Comparison of ENCODE assay signal across 22 cellular contexts in genomic region chr3:42493798-42494151, GRCh38. TPM values are rescaled to one million over a fixed set of nuclear protein-coding genes. Genes with fewer than 3 reads are reported as not detected.
DNase-seq lines count a peak whose midpoint lies in the region; ATAC-seq, FAIRE-seq and TF ChIP-seq lines count a peak whose summit lies in the region.
"Had no signal": no experiment of that assay in that cellular context is flagged by ENCODE, and none has a peak within 500 bp of the region (broad histone marks: within the 10 kb centered on the region; RNA-seq: fewer than 3 reads in every experiment).

No MANE protein-coding gene starts in this region.

- in situ Hi-C loops in mammary epithelial cell (cut with MboI; ENCODE audit: low sequenced_read_pairs in 2 of 2) (no loop called here), K562 (cut with MboI) (no loop called here)

- peak overlapping the region; percentile 70 for H3K18ac ChIP-seq in neuronal stem cell (ENCODE audit: low read length)

- no peak for TF ChIP-seq RAD21 in K562 (CRISPR knock-in tag; conservative IDR thresholded peaks at IDR 0.05 in 1 of 2, IDR thresholded peaks at IDR 0.05 in 1 of 2)

- peak; percentile 10 to 28 for DNase-seq in breast epithelium (ENCODE audit: low spot score in 2 of 2)
- DNase-seq in mammary epithelial cell, result no peak
- DNase-seq in K562 (ENCODE audit: extremely low read depth in 1 of 4, low spot score in 3 of 4), result no peak
- no peak for DNase-seq in neuronal stem cell (ENCODE audit: low spot score)
- DNase-seq in upper lobe of right lung, result peak; percentile 54
- DNase-seq in RPMI8226, result no peak
- no peak for DNase-seq in Kasumi-1 (lab: John Stamatoyannopoulos, UW)
- no peak for DNase-seq in erythroblast (lab: John Stamatoyannopoulos, UW)
- DNase-seq: CD4-positive, CD25-positive, alpha-beta regulatory T cell; hippocampal formation; NCI-H1436 treated with DMSO at 0.1 percent for 48 hours; NCI-H446; occipital lobe had no signal

- H3K4me1 ChIP-seq in breast epithelium, result peaks cover 0 to 19% of the 10 kb centered on the region in 2 donors
- H3K4me1 ChIP-seq in mammary epithelial cell (ENCODE audit: insufficient read depth, low read length), result peaks cover 15% of the 10 kb centered on the region
- H3K4me1 ChIP-seq in K562 (replicated peaks in 1 of 2; ENCODE audit: control insufficient read depth in 2 of 2, insufficient read depth in 2 of 2, low read length in 2 of 2), result peaks cover 0 to 3% of the 10 kb centered on the region in 2 experiments; a peak in 1 of 5 replicates
- peaks cover 6 to 7% of the 10 kb centered on the region in 2 donors for H3K4me1 ChIP-seq in neuronal stem cell (ENCODE audit: control insufficient read depth in 2 of 2, insufficient read depth in 1 of 2, low read depth in 1 of 2, low read length in 2 of 2)
- H3K4me1 ChIP-seq in upper lobe of right lung, result peaks cover 4% of the 10 kb centered on the region

- ATAC-seq in K562, result peak; percentile 30; the same call in 1 of the 3 replicates
- no peak for ATAC-seq in upper lobe of right lung
- ATAC-seq: left lobe of liver; naive thymus-derived CD8-positive, alpha-beta T cell; T-cell had no signal

- BruUV-seq in mammary epithelial cell (replicated peaks; lab: Mats Ljungman, UMichigan) (no TSS peak), K562 (replicated peaks; lab: Mats Ljungman, UMichigan) (no TSS peak)

- no peaks in the 10 kb centered on the region for H3K9me3 ChIP-seq in breast epithelium
- H3K9me3 ChIP-seq in mammary epithelial cell (replicated peaks; ENCODE audit: insufficient read depth, low read length), result no peaks in the 10 kb centered on the region
- no peaks in the 10 kb centered on the region for H3K9me3 ChIP-seq in K562 (replicated peaks; ENCODE audit: control insufficient read depth, insufficient read depth, low read depth, low read length)
- H3K9me3 ChIP-seq in neuronal stem cell (replicated peaks in 1 of 2; ENCODE audit: control insufficient read depth in 2 of 2, insufficient read depth in 1 of 2, low read depth in 1 of 2, low read length in 2 of 2), result peaks cover 0 to 3% of the 10 kb centered on the region in 2 donors
- H3K9me3 ChIP-seq in upper lobe of right lung, result no peaks in the 10 kb centered on the region

- no peak for TF ChIP-seq CTCF in breast epithelium (IDR thresholded peaks at IDR 0.05)
- TF ChIP-seq CTCF in mammary epithelial cell (conservative IDR thresholded peaks at IDR 0.05 in 1 of 2, IDR thresholded peaks at IDR 0.05 in 1 of 2; ENCODE audit: extremely low read depth in 1 of 2, insufficient read depth in 1 of 2, low read depth in 1 of 2, low read length in 2 of 2), result no peak
- TF ChIP-seq CTCF in K562 (IDR thresholded peaks at IDR 0.05 in 2 of 3, conservative IDR thresholded peaks at IDR 0.05 in 1 of 3; ENCODE audit: insufficient read depth in 2 of 3, low read depth in 1 of 3, low read length in 3 of 3), result no peak
- TF ChIP-seq CTCF in upper lobe of right lung (IDR thresholded peaks at IDR 0.05), result no peak

- H2BK120ac ChIP-seq in neuronal stem cell (ENCODE audit: low read depth, low read length), result no peak overlapping the region

- H3K79me1 ChIP-seq in neuronal stem cell (ENCODE audit: low read depth, low read length), result no peaks in the 10 kb centered on the region

- no peak overlapping the region for H2AFZ ChIP-seq in mammary epithelial cell (ENCODE audit: low read depth, low read length)
- H2AFZ ChIP-seq in K562 (ENCODE audit: low read depth, low read length), result no peak overlapping the region
- H2AFZ ChIP-seq in neuronal stem cell (ENCODE audit: low read length), result no peak overlapping the region

- H3K9me1 ChIP-seq in K562 (ENCODE audit: control insufficient read depth, insufficient read depth, low read length), result no peaks in the 10 kb centered on the region

- no peak overlapping the region for H2BK15ac ChIP-seq in neuronal stem cell (ENCODE audit: low read length)

- no peak overlapping the region for H3K9ac ChIP-seq in mammary epithelial cell (ENCODE audit: insufficient read depth, low read length)
- H3K9ac ChIP-seq in K562 (ENCODE audit: insufficient read depth in 1 of 2, low read depth in 2 of 2, low read length in 2 of 2), result no peak overlapping the region
- H3K9ac ChIP-seq in neuronal stem cell (ENCODE audit: low read depth, low read length, poor library complexity), result no peak overlapping the region
- H3K9ac ChIP-seq: KMS-11 had no signal

- 60% methylated on average over 3 of the region's 3 CpGs for WGBS in mammary epithelial cell (ENCODE audit: low coverage, missing lambda C conversion rate)
- 2% methylated on average over 3 of the region's 3 CpGs for WGBS in K562 (ENCODE audit: insufficient coverage, low coverage, missing lambda C conversion rate)
- WGBS in neuronal stem cell (ENCODE audit: extremely low coverage in 2 of 2, insufficient read length in 2 of 2, insufficient replicate concordance in 1 of 2), 2 donors, result no CpG with 5 or more reads among the region's 3 CpGs

- H4K91ac ChIP-seq in neuronal stem cell (ENCODE audit: low read depth, low read length, poor library complexity), result no peak overlapping the region

- no peak for FAIRE-seq in K562 (lab: Jason Lieb, UNC)
- FAIRE-seq: endometrium, GM18507, urothelium cell line had no signal

- dilution Hi-C loops in mammary epithelial cell (cut with HindIII; ENCODE audit: low sequenced_read_pairs), result no loop called here

- H3K4me2 ChIP-seq in mammary epithelial cell (ENCODE audit: insufficient read depth, low read depth, low read length), result no peak overlapping the region
- H3K4me2 ChIP-seq in K562 (ENCODE audit: insufficient read depth, low read length), result no peak overlapping the region
- no peak overlapping the region for H3K4me2 ChIP-seq in neuronal stem cell (ENCODE audit: insufficient read depth, low read length, poor library complexity, severe bottlenecking)
- H3K4me2 ChIP-seq: KMS-11, smooth muscle cell had no signal

- H3K27me3 ChIP-seq in breast epithelium (no peaks in the 10 kb centered on the region), mammary epithelial cell (ENCODE audit: insufficient read depth, low read length) (no peaks in the 10 kb centered on the region), K562 (ENCODE audit: control insufficient read depth in 2 of 2, insufficient read depth in 2 of 2, low read length in 2 of 2) (peaks cover 10 to 22% of the 10 kb centered on the region in 2 experiments), neuronal stem cell (ENCODE audit: control insufficient read depth in 3 of 3, insufficient read depth in 3 of 3, low read depth in 1 of 3, low read length in 3 of 3) (peaks cover 0 to 31% (median 3%) of the 10 kb centered on the region in 3 experiments), upper lobe of right lung (no peaks in the 10 kb centered on the region)

- no peak overlapping the region for H2BK5ac ChIP-seq in neuronal stem cell (ENCODE audit: low read length)

- H4K8ac ChIP-seq in neuronal stem cell (ENCODE audit: low read depth, low read length), result no peak overlapping the region

- H3K4me3 ChIP-seq in breast epithelium (no peak overlapping the region), mammary epithelial cell (replicated peaks in 1 of 3; ENCODE audit: insufficient read depth in 1 of 3, low read depth in 2 of 3, low read length in 3 of 3) (no peak overlapping the region), K562 (no peak overlapping the region), neuronal stem cell (ENCODE audit: low read length in 2 of 2) (no peak overlapping the region), upper lobe of right lung (no peak overlapping the region)
- H3K4me3 ChIP-seq: cardiac muscle cell, smooth muscle cell had no signal

- H3K79me2 ChIP-seq in mammary epithelial cell (ENCODE audit: insufficient read depth, low read length), result no peaks in the 10 kb centered on the region
- H3K79me2 ChIP-seq in K562 (ENCODE audit: control insufficient read depth, insufficient read depth, low read length), result no peaks in the 10 kb centered on the region

- TF ChIP-seq EP300 in K562 (IDR thresholded peaks at IDR 0.05; ENCODE audit: low read length), result no peak

- H3K14ac ChIP-seq in neuronal stem cell (ENCODE audit: low read length), result no peak overlapping the region

- no peak overlapping the region for H2AK5ac ChIP-seq in neuronal stem cell (ENCODE audit: low read depth, low read length)

- no peaks in the 10 kb centered on the region for H3K36me3 ChIP-seq in breast epithelium
- no peaks in the 10 kb centered on the region for H3K36me3 ChIP-seq in mammary epithelial cell (ENCODE audit: insufficient read depth, low read length)
- no peaks in the 10 kb centered on the region for H3K36me3 ChIP-seq in K562 (ENCODE audit: control insufficient read depth, insufficient read depth, low read length)
- no peaks in the 10 kb centered on the region for H3K36me3 ChIP-seq in neuronal stem cell (replicated peaks in 1 of 2; ENCODE audit: control insufficient read depth in 2 of 2, insufficient read depth in 2 of 2, low read length in 2 of 2)
- H3K36me3 ChIP-seq in upper lobe of right lung, result no peaks in the 10 kb centered on the region
- H3K36me3 ChIP-seq: cardiac muscle cell had no signal

- no peak for TF ChIP-seq POLR2A in breast epithelium (IDR thresholded peaks at IDR 0.05)
- TF ChIP-seq POLR2A in K562 (conservative IDR thresholded peaks at IDR 0.05), result no peak
- no peak for TF ChIP-seq POLR2A in erythroblast (IDR thresholded peaks at IDR 0.05; ENCODE audit: low read length)

- peak overlapping the region; percentile 37 for H3K23ac ChIP-seq in neuronal stem cell (ENCODE audit: low read depth, low read length, poor library complexity)

- POLR2A ChIA-PET in K562 (lab: Yijun Ruan, JAX), result interaction anchor here (1.0 kb wide), 1 partner anchor 56 kb away, joined by 4 read pairs; no protein-coding TSS in a partner anchor

- no peaks in the 10 kb centered on the region for H4K20me1 ChIP-seq in mammary epithelial cell (ENCODE audit: insufficient read depth, low read length)
- H4K20me1 ChIP-seq in K562 (replicated peaks; ENCODE audit: control insufficient read depth, insufficient read depth, low read length), result 0 out of 2 replicates have a peak, but pooled peaks cover 3% of the 10 kb centered on the region

- CTCF ChIA-PET in mammary epithelial cell (lab: Charles Lee; ENCODE audit: low non-redundant PET) (no interaction called here), K562 (lab: Yijun Ruan, JAX; ENCODE audit: low intra/inter-chr PET ratio) (no interaction called here)

- no peak overlapping the region for H3K4ac ChIP-seq in neuronal stem cell (ENCODE audit: low read length)

- intact Hi-C loops in breast epithelium (cut with DNase I; ENCODE audit: low total_unique reads) (no loop called here), mammary epithelial cell (cut with micrococcal nuclease) (no loop called here), K562 (cut with micrococcal nuclease) (no loop called here), upper lobe of right lung (cut with DNase I) (no loop called here)

- peak overlapping the region; percentile 35 for H2BK12ac ChIP-seq in neuronal stem cell (ENCODE audit: low read length)

- no peak overlapping the region for H3K27ac ChIP-seq in breast epithelium
- no peak overlapping the region for H3K27ac ChIP-seq in mammary epithelial cell (ENCODE audit: insufficient read depth, low read depth, low read length)
- no peak overlapping the region for H3K27ac ChIP-seq in K562 (ENCODE audit: extremely low read depth, low read depth, low read length)
- H3K27ac ChIP-seq in neuronal stem cell (replicated peaks; ENCODE audit: low read length), result no peak overlapping the region
- no peak overlapping the region for H3K27ac ChIP-seq in upper lobe of right lung
- H3K27ac ChIP-seq: cardiac muscle cell, KMS-11 had no signal

RNA-seq across cellular contexts. Expression of gene VIPR1, which starts 8.7 kb away (rescaled TPM):
- total RNA-seq in breast epithelium (10 to 100 TPM; 16.3 to 40.2 (median 25.2) TPM), mammary epithelial cell (10 to 100 TPM in 1 of 2 donors, 1 to 10 TPM in 1; 4.7 to 21.3 TPM), K562 (2014; rRNA removed) (0.09 TPM in 1 of 2 replicates, not detected in the other), K562 (2014; rRNA removed; fragmentation: Illumina TruSeq; extraction: Trizol) (0.04 and 0.10 TPM in 2 replicates), K562 (2015; rRNA removed; fragmentation: Illumina TruSeq; extraction: Trizol) (0.11 and 0.14 TPM in 2 replicates), K562 (2021) (0.34 and 0.38 TPM in 2 replicates), upper lobe of right lung (184 TPM)
- polyA plus RNA-seq in mammary epithelial cell (0.77 TPM), K562 (2011; rRNA removed) (0.15 and 0.21 TPM in 2 replicates), K562 (2014; fragmentation: Illumina TruSeq; extraction: Trizol) (0.06 TPM in 1 of 2 replicates, not detected in the other), K562 (2014; fragmentation: Nextera tagmentation; extraction: Ambion mirVana) (not detected), K562 (2014; rRNA removed) (not detected in 2 replicates)
- 12.5 TPM for polyA minus RNA-seq in mammary epithelial cell
- 0.44 and 0.55 TPM in 2 replicates for total RNA-seq in K562 (2011; cell fraction: chromatin; rRNA removed; ENCODE audit: low replicate concordance)
- total RNA-seq in K562 (2011; cell fraction: nucleolus; rRNA removed), result 0.13 and 0.67 TPM in 2 replicates
- 0.53 and 0.73 TPM in 2 replicates for total RNA-seq in K562 (2011; cell fraction: nucleoplasm; rRNA removed)
- 0.30 TPM in 1 of 2 replicates, not detected in the other for polyA plus RNA-seq in K562 (2011; cell fraction: cytosol; rRNA removed)
- 0.21 and 1.7 TPM in 2 replicates for polyA plus RNA-seq in K562 (2011; cell fraction: nucleus; rRNA removed)
- 0.13 and 0.35 TPM in 2 replicates for polyA plus RNA-seq in K562 (2012)
- polyA minus RNA-seq in K562 (2011; rRNA and poly(A)+ RNA removed), result 0.21 TPM in 1 of 2 replicates, not detected in the other
- not detected in 2 replicates for polyA minus RNA-seq in K562 (2011; cell fraction: cytosol; rRNA and poly(A)+ RNA removed)
- polyA minus RNA-seq in K562 (2011; cell fraction: nucleus; rRNA and poly(A)+ RNA removed), result 0.22 and 0.40 TPM in 2 replicates
- polyA plus RNA-seq in neuronal stem cell (2013, experiment 1 of 2), result 1.1 TPM
- 1.00 TPM for polyA plus RNA-seq in neuronal stem cell (2013, experiment 2 of 2)

Comparison
In these comparisons a context has a peak if more than half of its experiments do, and no peak if none do; other contexts are left out.
1. DNase-seq: peak in breast epithelium (2 of 2) and upper lobe of right lung (single experiment); none in mammary epithelial cell (single experiment), K562 (0 of 4), neuronal stem cell (single experiment), RPMI8226 (single experiment), Kasumi-1 (0 of 2) and erythroblast (0 of 2).